10 cellular contexts compared by ENCODE assay signal in the genomic region with DNA sequence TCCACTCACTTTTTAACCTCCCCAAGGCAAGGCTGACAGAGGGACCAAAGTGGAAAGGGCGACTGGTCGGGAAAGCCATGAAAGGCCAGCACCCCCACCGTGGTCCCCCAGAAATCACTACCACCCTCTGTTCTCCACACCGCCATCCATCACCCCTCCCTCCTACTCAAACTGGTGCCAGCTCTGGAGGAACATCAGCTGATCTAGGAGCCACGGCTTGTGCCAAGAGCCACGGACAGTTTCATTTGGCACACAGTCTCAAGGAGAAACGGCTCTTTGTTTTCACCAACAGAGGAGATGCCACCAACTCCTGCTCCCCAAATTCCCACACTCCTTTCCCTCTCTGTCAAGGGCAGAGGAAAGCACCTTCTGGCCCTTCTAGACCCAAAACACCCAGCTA. TPM values are rescaled to one million over a fixed set of nuclear protein-coding genes. Genes with fewer than 3 reads are reported as not detected.
A peak's percentile ranks its signal among the peaks of the same experiment; 100 is the strongest.
DNase-seq lines count a peak whose midpoint lies in the region; ATAC-seq, FAIRE-seq and TF ChIP-seq lines count a peak whose summit lies in the region.
"Had no signal": no experiment of that assay in that cellular context is flagged by ENCODE, and none has a peak within 500 bp of the region (broad histone marks: within the 10 kb centered on the region; RNA-seq: fewer than 3 reads in every experiment).

No MANE protein-coding gene starts in this region.

- CTCF ChIA-PET in naive thymus-derived CD4-positive, alpha-beta T cell (lab: Charles Lee), result no interaction called here

- H3K27ac ChIP-seq in epithelial cell of prostate, result peak overlapping the region; percentile 93
- no peak overlapping the region for H3K27ac ChIP-seq in naive thymus-derived CD4-positive, alpha-beta T cell (ENCODE audit: low read depth, low read length)

- no peak for ATAC-seq in stimulated activated naive CD8-positive, alpha-beta T cell treated with anti-CD3 and anti-CD28 coated beads, Interleukin-15, Interleukin-2, amounts not matched to agents 100 U/mL and 50 U/mL, for 24 hours
- ATAC-seq in natural killer cell, result no peak
- no peak for ATAC-seq in HG02610 (IDR thresholded peaks at IDR 0.05; ENCODE audit: unreplicated experiment)
- no peak for ATAC-seq in HG03175 (IDR thresholded peaks at IDR 0.05; ENCODE audit: unreplicated experiment)
- ATAC-seq in naive thymus-derived CD4-positive, alpha-beta T cell, result no peak

- no peaks in the 10 kb centered on the region for H3K9me3 Mint-ChIP-seq in stimulated activated naive CD8-positive, alpha-beta T cell treated with anti-CD3 and anti-CD28 coated beads, Interleukin-15, Interleukin-2, amounts not matched to agents 100 ng/mL and 50 ng/mL, for 24 hours
- no peaks in the 10 kb centered on the region for H3K9me3 Mint-ChIP-seq in natural killer cell
- H3K9me3 Mint-ChIP-seq in naive thymus-derived CD4-positive, alpha-beta T cell, result no peaks in the 10 kb centered on the region
- H3K9me3 Mint-ChIP-seq: CD4-positive, alpha-beta T cell had no signal

- H3K27me3 ChIP-seq in naive thymus-derived CD4-positive, alpha-beta T cell (ENCODE audit: control insufficient read depth in 2 of 2, insufficient read depth in 2 of 2, low read length in 2 of 2), result no peaks in the 10 kb centered on the region
- H3K27me3 ChIP-seq: body of pancreas had no signal

- H3K27me3 Mint-ChIP-seq in stimulated activated naive CD8-positive, alpha-beta T cell treated with anti-CD3 and anti-CD28 coated beads, Interleukin-15, Interleukin-2, amounts not matched to agents 100 ng/mL and 50 ng/mL, for 24 hours, result no peaks in the 10 kb centered on the region
- no peaks in the 10 kb centered on the region for H3K27me3 Mint-ChIP-seq in natural killer cell (ENCODE audit: low read depth in 2 of 2)
- no peaks in the 10 kb centered on the region for H3K27me3 Mint-ChIP-seq in naive thymus-derived CD4-positive, alpha-beta T cell
- H3K27me3 Mint-ChIP-seq: CD4-positive, alpha-beta T cell had no signal

- peaks cover 0 to 67% (median 14%) of the 10 kb centered on the region in 3 experiments for H3K36me3 ChIP-seq in naive thymus-derived CD4-positive, alpha-beta T cell (ENCODE audit: control insufficient read depth in 2 of 3, insufficient read depth in 3 of 3, low read length in 3 of 3)

- H3K36me3 Mint-ChIP-seq in stimulated activated naive CD8-positive, alpha-beta T cell treated with anti-CD3 and anti-CD28 coated beads, Interleukin-15, Interleukin-2, amounts not matched to agents 100 ng/mL and 50 ng/mL, for 24 hours (ENCODE audit: low read depth), result peaks cover 72% of the 10 kb centered on the region
- peaks cover 8% of the 10 kb centered on the region for H3K36me3 Mint-ChIP-seq in natural killer cell
- H3K36me3 Mint-ChIP-seq in naive thymus-derived CD4-positive, alpha-beta T cell, result peaks cover 19 to 84% (median 48%) of the 10 kb centered on the region in 5 donors

- H3K4me1 ChIP-seq in naive thymus-derived CD4-positive, alpha-beta T cell (ENCODE audit: control insufficient read depth in 2 of 2, insufficient read depth in 2 of 2, low read length in 2 of 2), result peaks cover 0 to 14% of the 10 kb centered on the region in 2 donors
- H3K4me1 ChIP-seq: body of pancreas had no signal

- peaks cover 41% of the 10 kb centered on the region for H3K4me1 Mint-ChIP-seq in stimulated activated naive CD8-positive, alpha-beta T cell treated with anti-CD3 and anti-CD28 coated beads, Interleukin-15, Interleukin-2, amounts not matched to agents 100 ng/mL and 50 ng/mL, for 24 hours (ENCODE audit: low read depth)
- peaks cover 14 to 17% of the 10 kb centered on the region in 2 donors for H3K4me1 Mint-ChIP-seq in natural killer cell
- peaks cover 0 to 27% (median 8%) of the 10 kb centered on the region in 7 donors for H3K4me1 Mint-ChIP-seq in naive thymus-derived CD4-positive, alpha-beta T cell

- H3K27ac Mint-ChIP-seq in stimulated activated naive CD8-positive, alpha-beta T cell treated with anti-CD3 and anti-CD28 coated beads, Interleukin-15, Interleukin-2, amounts not matched to agents 100 ng/mL and 50 ng/mL, for 24 hours, result peak overlapping the region; percentile 92
- H3K27ac Mint-ChIP-seq in natural killer cell, result peak overlapping the region; percentile 2 to 77
- H3K27ac Mint-ChIP-seq in naive thymus-derived CD4-positive, alpha-beta T cell, result peak overlapping the region in 2 of 9 donors; percentile 14 to 88

- no peak overlapping the region for H3K4me3 ChIP-seq in naive thymus-derived CD4-positive, alpha-beta T cell (ENCODE audit: low read length)
- H3K4me3 ChIP-seq: body of pancreas had no signal

- TF ChIP-seq CTCF in natural killer cell (IDR thresholded peaks at IDR 0.05), result no peak

- no peak for DNase-seq in stimulated activated naive CD8-positive, alpha-beta T cell treated with anti-CD3 and anti-CD28 coated beads, Interleukin-15, Interleukin-2, amounts not matched to agents 100 U/mL and 50 U/mL, for 24 hours
- DNase-seq in epithelial cell of prostate (ENCODE audit: low read depth, low spot score) (no peak), natural killer cell (no peak), urothelium cell line (ENCODE audit: low spot score) (no peak)
- DNase-seq in naive thymus-derived CD4-positive, alpha-beta T cell, result no peak

- intact Hi-C loops in natural killer cell (cut with micrococcal nuclease), result no loop called here
- intact Hi-C loops in naive thymus-derived CD4-positive, alpha-beta T cell (cut with micrococcal nuclease), result no loop called here

- POLR2A ChIA-PET in naive thymus-derived CD4-positive, alpha-beta T cell (lab: Charles Lee), result no interaction called here

- H3K9me3 ChIP-seq in naive thymus-derived CD4-positive, alpha-beta T cell (ENCODE audit: control insufficient read depth in 2 of 3, low read length in 3 of 3), result no peaks in the 10 kb centered on the region
- H3K9me3 ChIP-seq: body of pancreas had no signal

- H3K4me3 Mint-ChIP-seq in stimulated activated naive CD8-positive, alpha-beta T cell treated with anti-CD3 and anti-CD28 coated beads, Interleukin-15, Interleukin-2, amounts not matched to agents 100 ng/mL and 50 ng/mL, for 24 hours, result peak overlapping the region; percentile 34
- no peak overlapping the region for H3K4me3 Mint-ChIP-seq in natural killer cell
- no peak overlapping the region for H3K4me3 Mint-ChIP-seq in naive thymus-derived CD4-positive, alpha-beta T cell
- H3K4me3 Mint-ChIP-seq: CD4-positive, alpha-beta T cell had no signal

- FAIRE-seq in urothelium cell line (lab: Jason Lieb, UNC), result no peak

RNA-seq across cellular contexts. Expression of gene TBC1D7, which starts 26.0 kb away (rescaled TPM):
- total RNA-seq in natural killer cell, result 10 to 100 TPM; 20.1 to 29.7 (median 24.3) TPM
- 10 to 100 TPM; 14.8 to 34.6 (median 17.0) TPM for total RNA-seq in naive thymus-derived CD4-positive, alpha-beta T cell
- 10 to 100 TPM; 11.7 to 14.8 TPM for polyA plus RNA-seq in naive thymus-derived CD4-positive, alpha-beta T cell
